8 cellular contexts compared by ENCODE assay signal in genomic region chr1:45018599-45019230, GRCh38. TPM values are rescaled to one million over a fixed set of nuclear protein-coding genes. Genes with fewer than 3 reads are reported as not detected.
DNase-seq lines count a peak whose midpoint lies in the region; ATAC-seq and TF ChIP-seq lines count a peak whose summit lies in the region.

No MANE protein-coding gene starts in this region.

- no peaks in the 10 kb centered on the region for H3K4me1 ChIP-seq in CD4-positive, alpha-beta memory T cell (ENCODE audit: insufficient read depth, low read length)

- no peaks in the 10 kb centered on the region for H3K36me3 ChIP-seq in CD4-positive, alpha-beta memory T cell (ENCODE audit: insufficient read depth, low read length)

- no peaks in the 10 kb centered on the region for H3K27me3 Mint-ChIP-seq in CD4-positive, alpha-beta memory T cell
- peaks cover 0 to 2% (median 2%) of the 10 kb centered on the region in 3 donors for H3K27me3 Mint-ChIP-seq in immature natural killer cell (ENCODE audit: low read depth in 3 of 3)

- CTCF ChIA-PET in CD4-positive, alpha-beta memory T cell (lab: Charles Lee; ENCODE audit: partially characterized antibody), result interaction anchor here (0.5 to 13.1 kb wide), 27 partner anchors 9 to 552 kb away, joined by 3 to 388 read pairs (median 4); partner anchors contain the start of genes CCDC163, MMACHC, MUTYH and PLK3

- H3K4me1 Mint-ChIP-seq in CD4-positive, alpha-beta memory T cell, result peaks cover 9 to 18% (median 10%) of the 10 kb centered on the region in 4 donors
- H3K4me1 Mint-ChIP-seq in immature natural killer cell, result peaks cover 8 to 11% of the 10 kb centered on the region in 2 donors

- TF ChIP-seq POLR2A in NB4 (IDR thresholded peaks at IDR 0.05; ENCODE audit: extremely low read depth, insufficient read length), result no peak

- TF ChIP-seq CTCF in NB4 (IDR thresholded peaks at IDR 0.05; ENCODE audit: low read depth, low read length), result peak; percentile 62

- H3K4me3 ChIP-seq in CD4-positive, alpha-beta memory T cell (ENCODE audit: low read length in 2 of 2), result no peak overlapping the region
- no peak overlapping the region for H3K4me3 ChIP-seq in NB4 (ENCODE audit: low read depth, low read length)

- no peak overlapping the region for H3K4me3 Mint-ChIP-seq in CD4-positive, alpha-beta memory T cell
- H3K4me3 Mint-ChIP-seq in immature natural killer cell, result no peak overlapping the region

- H3K27ac ChIP-seq in CD4-positive, alpha-beta memory T cell (ENCODE audit: low read depth, low read length), result no peak overlapping the region

- H3K27me3 ChIP-seq in CD4-positive, alpha-beta memory T cell (ENCODE audit: insufficient read depth, low read length), result no peaks in the 10 kb centered on the region

- no peaks in the 10 kb centered on the region for H3K9me3 Mint-ChIP-seq in CD4-positive, alpha-beta memory T cell
- H3K9me3 Mint-ChIP-seq in immature natural killer cell, result no peaks in the 10 kb centered on the region

- DNase-seq in CD4-positive, alpha-beta memory T cell, result peak; percentile 49 to 66 (median 56)
- DNase-seq in NB4 (ENCODE audit: low read depth) (peak; percentile 58), T-helper 2 cell (peak in 3 of 5 experiments; percentile 29 to 75 (median 52)), astrocyte of the hippocampus (ENCODE audit: low read depth, low spot score) (peak; percentile 87), immature natural killer cell (peak; percentile 22 to 31 (median 23))
- DNase-seq in stimulated activated CD4-positive, alpha-beta T cell treated with anti-CD3 and anti-CD28 coated beads, Interleukin-1b, Interleukin-23, amount 100 ng/mL, for 1 hour (ENCODE audit: low read depth in 2 of 2), result peak; percentile 29 to 34

- ATAC-seq in GM21390 (IDR thresholded peaks at IDR 0.05; ENCODE audit: unreplicated experiment) (peak; percentile 76), GM18873 (IDR thresholded peaks at IDR 0.05; ENCODE audit: low FRiP score, unreplicated experiment) (no peak)

- no peaks in the 10 kb centered on the region for H3K9me3 ChIP-seq in CD4-positive, alpha-beta memory T cell (ENCODE audit: control insufficient read depth in 1 of 2, low read length in 2 of 2)

- intact Hi-C loops in CD4-positive, alpha-beta memory T cell (cut with micrococcal nuclease), result loop anchor here (1.0 kb wide), 2 partner anchors 212 to 282 kb away; no protein-coding TSS in a partner anchor

- POLR2A ChIA-PET in CD4-positive, alpha-beta memory T cell (lab: Charles Lee; ENCODE audit: partially characterized antibody), result interaction anchor here (0.6 to 1.8 kb wide), 7 partner anchors 212 to 474 kb away, joined by 3 to 13 read pairs (median 3); partner anchors contain the start of genes PLK3 and RPS8

- peaks cover 6 to 7% of the 10 kb centered on the region in 2 donors for H3K36me3 Mint-ChIP-seq in CD4-positive, alpha-beta memory T cell
- peaks cover 0 to 5% (median 4%) of the 10 kb centered on the region in 3 donors for H3K36me3 Mint-ChIP-seq in immature natural killer cell

- peak overlapping the region; percentile 4 to 80 (median 70) for H3K27ac Mint-ChIP-seq in CD4-positive, alpha-beta memory T cell
- no peak overlapping the region for H3K27ac Mint-ChIP-seq in immature natural killer cell

RNA-seq across cellular contexts. Expression of gene UROD, which starts 6.7 kb away (rescaled TPM):
- total RNA-seq in CD4-positive, alpha-beta memory T cell, result 10 to 100 TPM; 46.0 to 52.0 TPM
- 100 to 1,000 TPM in 1 of 2 donors, 10 to 100 TPM in 1; 77.3 to 114 TPM for polyA plus RNA-seq in CD4-positive, alpha-beta memory T cell
- polyA plus RNA-seq in immature natural killer cell, result 100 to 1,000 TPM in 2 of 3 donors, 10 to 100 TPM in 1; 67.6 to 110 (median 102) TPM

RNA-seq across cellular contexts. Expression of gene HECTD3, which starts 7.6 kb away (rescaled TPM):
- 10 to 100 TPM; 56.3 to 61.3 TPM for total RNA-seq in CD4-positive, alpha-beta memory T cell
- 10 to 100 TPM; 15.6 to 31.6 TPM for polyA plus RNA-seq in CD4-positive, alpha-beta memory T cell
- 10 to 100 TPM in 2 of 3 donors, 1 to 10 TPM in 1; 8.2 to 22.4 (median 17.5) TPM for polyA plus RNA-seq in immature natural killer cell

RNA-seq across cellular contexts. Expression of gene EIF2B3, which starts 32.3 kb away (rescaled TPM):
- 10 to 100 TPM; 13.7 to 16.1 TPM for total RNA-seq in CD4-positive, alpha-beta memory T cell
- polyA plus RNA-seq in CD4-positive, alpha-beta memory T cell, result 10 to 100 TPM; 24.2 to 25.9 TPM
- 10 to 100 TPM; 18.1 to 32.7 (median 24.4) TPM for polyA plus RNA-seq in immature natural killer cell

Comparison
In these comparisons a context has a peak if more than half of its experiments do, and no peak if none do; other contexts are left out.
1. DNase-seq: peak in every context shown above with its lines; median percentile 87 in astrocyte of the hippocampus; 58 in NB4; 56 in CD4-positive, alpha-beta memory T cell; 52 in T-helper 2 cell; 32 in stimulated activated CD4-positive, alpha-beta T cell treated with anti-CD3 and anti-CD28 coated beads, Interleukin-1b, Interleukin-23, amount 100 ng/mL, for 1 hour; 23 in immature natural killer cell.
2. H3K27ac Mint-ChIP-seq: peak in CD4-positive, alpha-beta memory T cell (7 of 7); none in immature natural killer cell (0 of 6).